In genomic region chr7:64651632-64652165, GRCh38 we compare ENCODE assay signal across 15 cellular contexts. TPM values are rescaled to one million over a fixed set of nuclear protein-coding genes. Genes with fewer than 3 reads are reported as not detected.
DNase-seq lines count a peak whose midpoint lies in the region; ATAC-seq, FAIRE-seq and TF ChIP-seq lines count a peak whose summit lies in the region.
"Had no signal": no experiment of that assay in that cellular context is flagged by ENCODE, and none has a peak within 500 bp of the region (broad histone marks: within the 10 kb centered on the region; RNA-seq: fewer than 3 reads in every experiment).

No MANE protein-coding gene starts in this region.

- no peaks in the 10 kb centered on the region for H3K27me3 Mint-ChIP-seq in activated CD4-positive, alpha-beta T cell treated with anti-CD3 and anti-CD28 coated beads, Interleukin-2, amount 10 ng/mL, durations not matched to agents 24 days and 14 days
- H3K27me3 Mint-ChIP-seq in endodermal cell (ENCODE audit: insufficient read depth) = peaks cover 1% of the 10 kb centered on the region

- H3K27me3 ChIP-seq in HepG2 (ENCODE audit: control insufficient read depth in 1 of 2, insufficient read depth in 2 of 2, low read length in 2 of 2) (no peaks in the 10 kb centered on the region), right lobe of liver (no peaks in the 10 kb centered on the region), OCI-LY1 (ENCODE audit: insufficient read depth, low read length) (no peaks in the 10 kb centered on the region), heart right ventricle (no peaks in the 10 kb centered on the region), endodermal cell (ENCODE audit: control insufficient read depth, insufficient read depth, low read length, poor library complexity, severe bottlenecking) (no peaks in the 10 kb centered on the region)
- H3K27me3 ChIP-seq: SJSA1 had no signal

- H4K20me1 ChIP-seq in HepG2 (ENCODE audit: insufficient read depth, low read length) (no peaks in the 10 kb centered on the region), OCI-LY1 (ENCODE audit: insufficient read depth, low read length) (no peaks in the 10 kb centered on the region)

- no peak for TF ChIP-seq EP300 in HepG2 (IDR thresholded peaks at IDR 0.05; ENCODE audit: low read depth in 2 of 2, low read length in 2 of 2)
- TF ChIP-seq EP300 in HepG2 (CRISPR knock-in tag; IDR thresholded peaks at IDR 0.05; ENCODE audit: borderline replicate concordance) = no peak

- CTCF ChIA-PET in HepG2 (lab: Yijun Ruan, JAX; ENCODE audit: low intra/inter-chr PET ratio, low total read pairs) = no interaction called here

- no peak for DNase-seq in HepG2 (ENCODE audit: low spot score)
- DNase-seq in right lobe of liver = no peak
- no peak for DNase-seq in heart right ventricle
- DNase-seq in activated CD4-positive, alpha-beta T cell treated with anti-CD3 and anti-CD28 coated beads, Interleukin-2, amount 10 ng/mL, durations not matched to agents 24 days and 14 days = no peak
- no peak for DNase-seq in endodermal cell
- DNase-seq: C1 segment of cervical spinal cord, GDM1, NCI-H187, NCI-H345, NCI-H526 had no signal

- H3K9me3 ChIP-seq in HepG2 (ENCODE audit: low read length) (no peaks in the 10 kb centered on the region), right lobe of liver (no peaks in the 10 kb centered on the region), OCI-LY1 (ENCODE audit: low read length) (no peaks in the 10 kb centered on the region), heart right ventricle (peaks cover 0 to 12% (median 0%) of the 10 kb centered on the region in 11 donors), endodermal cell (ENCODE audit: control insufficient read depth, low read length) (peaks cover 21% of the 10 kb centered on the region)
- H3K9me3 ChIP-seq: HAP-1 had no signal

- H3K4me1 Mint-ChIP-seq in activated CD4-positive, alpha-beta T cell treated with anti-CD3 and anti-CD28 coated beads, Interleukin-2, amount 10 ng/mL, durations not matched to agents 24 days and 14 days = no peaks in the 10 kb centered on the region
- H3K4me1 Mint-ChIP-seq in endodermal cell = no peaks in the 10 kb centered on the region

- in situ Hi-C loops in HepG2 (cut with HindIII; ENCODE audit: extremely low pct_ligation_motif_present, low pct_unique_long_range_greater_than_20kb) = no loop called here

- H2AFZ ChIP-seq in HepG2 (ENCODE audit: low read length) = no peak overlapping the region
- H2AFZ ChIP-seq in OCI-LY1 (ENCODE audit: low read length) = no peak overlapping the region

- TF ChIP-seq POLR2A in HepG2 (IDR thresholded peaks at IDR 0.05; ENCODE audit: insufficient read depth in 1 of 2, low read depth in 2 of 2, low read length in 2 of 2) = no peak
- no peak for TF ChIP-seq POLR2A in right lobe of liver (IDR thresholded peaks at IDR 0.05)

- H3K4me3 ChIP-seq in HepG2 (replicated peaks in 1 of 3; ENCODE audit: insufficient read depth in 1 of 3, low read depth in 2 of 3, low read length in 3 of 3) (no peak overlapping the region), right lobe of liver (no peak overlapping the region), OCI-LY1 (ENCODE audit: low read depth, low read length, poor library complexity, severe bottlenecking) (no peak overlapping the region), heart right ventricle (no peak overlapping the region), endodermal cell (ENCODE audit: low read length) (no peak overlapping the region)
- H3K4me3 ChIP-seq: HAP-1, SJSA1 had no signal

- H3K79me2 ChIP-seq in HepG2 (ENCODE audit: insufficient read depth, low read length) (no peaks in the 10 kb centered on the region), OCI-LY1 (ENCODE audit: insufficient read depth, low read length) (no peaks in the 10 kb centered on the region)

- H3K4me1 ChIP-seq in HepG2 (ENCODE audit: insufficient read depth, low read length) (peaks cover 12% of the 10 kb centered on the region; the same call in 1 of the 2 replicates), right lobe of liver (no peaks in the 10 kb centered on the region), OCI-LY1 (ENCODE audit: insufficient read depth, low read length, severe bottlenecking) (no peaks in the 10 kb centered on the region), heart right ventricle (no peaks in the 10 kb centered on the region), endodermal cell (ENCODE audit: control insufficient read depth, insufficient read depth, low read length) (no peaks in the 10 kb centered on the region)
- H3K4me1 ChIP-seq: HAP-1, SJSA1 had no signal

- H3K4me2 ChIP-seq in HepG2 (ENCODE audit: low read depth, low read length) (no peak overlapping the region), OCI-LY1 (ENCODE audit: low read length) (no peak overlapping the region)

- no peak for FAIRE-seq in HepG2 (lab: Jason Lieb, UNC)
- FAIRE-seq: D721Med had no signal

- TF ChIP-seq RAD21 in HepG2 (CRISPR knock-in tag; IDR thresholded peaks at IDR 0.05) = no peak

- no peak overlapping the region for H3K27ac Mint-ChIP-seq in activated CD4-positive, alpha-beta T cell treated with anti-CD3 and anti-CD28 coated beads, Interleukin-2, amount 10 ng/mL, durations not matched to agents 24 days and 14 days
- H3K27ac Mint-ChIP-seq in endodermal cell = no peak overlapping the region

- TF ChIP-seq CTCF in HepG2 (CRISPR knock-in tag; IDR thresholded peaks at IDR 0.05) = peak; percentile 39
- TF ChIP-seq CTCF in right lobe of liver (IDR thresholded peaks at IDR 0.05) = no peak
- peak; percentile 24; the same call in 1 of the 2 replicates for TF ChIP-seq CTCF in OCI-LY1 (IDR thresholded peaks at IDR 0.05; ENCODE audit: low read length)
- TF ChIP-seq CTCF in heart right ventricle (IDR thresholded peaks at IDR 0.05) = no peak
- no peak for TF ChIP-seq CTCF in endodermal cell (conservative IDR thresholded peaks at IDR 0.05)

- no peak overlapping the region for H3K4me3 Mint-ChIP-seq in activated CD4-positive, alpha-beta T cell treated with anti-CD3 and anti-CD28 coated beads, Interleukin-2, amount 10 ng/mL, durations not matched to agents 24 days and 14 days
- no peak overlapping the region for H3K4me3 Mint-ChIP-seq in endodermal cell

- ATAC-seq in HepG2 (peak; percentile 39; the same call in 2 of the 3 replicates), right lobe of liver (no peak), esophagus mucosa (peak; percentile 5), heart right ventricle (no peak)

- no peaks in the 10 kb centered on the region for H3K36me3 Mint-ChIP-seq in activated CD4-positive, alpha-beta T cell treated with anti-CD3 and anti-CD28 coated beads, Interleukin-2, amount 10 ng/mL, durations not matched to agents 24 days and 14 days (ENCODE audit: low read depth)
- no peaks in the 10 kb centered on the region for H3K36me3 Mint-ChIP-seq in endodermal cell (ENCODE audit: low read depth)

- H3K27ac ChIP-seq in HepG2 (ENCODE audit: extremely low read length, insufficient read depth, low read length) = no peak overlapping the region
- H3K27ac ChIP-seq in right lobe of liver = no peak overlapping the region
- H3K27ac ChIP-seq in OCI-LY1 (ENCODE audit: low read depth, low read length, poor library complexity, severe bottlenecking) = no peak overlapping the region
- no peak overlapping the region for H3K27ac ChIP-seq in heart right ventricle
- no peak overlapping the region for H3K27ac ChIP-seq in endodermal cell (ENCODE audit: low read depth, low read length)
- H3K27ac ChIP-seq: SJSA1 had no signal

- H3K9me2 ChIP-seq in OCI-LY1 (ENCODE audit: low read depth, low read length) = no peaks in the 10 kb centered on the region

- WGBS in HepG2 (ENCODE audit: low lambda C conversion rate) = 37% methylated on average over 3 of the region's 4 CpGs
- 50% methylated on average over 1 of the region's 4 CpGs for WGBS in right lobe of liver (ENCODE audit: insufficient coverage, low coverage, low lambda C conversion rate, missing lambda C conversion rate)
- 79 to 83% methylated on average over 4 of the region's 4 CpGs for WGBS in heart right ventricle, 2 donors
- 83 to 84% methylated on average over 4 of the region's 4 CpGs for WGBS in endodermal cell (ENCODE audit: insufficient coverage in 1 of 2, insufficient read length in 1 of 2), 2 experiments

- H3K9me3 Mint-ChIP-seq in activated CD4-positive, alpha-beta T cell treated with anti-CD3 and anti-CD28 coated beads, Interleukin-2, amount 10 ng/mL, durations not matched to agents 24 days and 14 days = peaks cover 28% of the 10 kb centered on the region
- peaks cover 81% of the 10 kb centered on the region for H3K9me3 Mint-ChIP-seq in endodermal cell

- H3K9ac ChIP-seq in HepG2 (ENCODE audit: insufficient read depth, low read depth, low read length) (no peak overlapping the region), OCI-LY1 (ENCODE audit: low read length) (no peak overlapping the region), endodermal cell (ENCODE audit: extremely low read depth, low read length, poor library complexity, severe bottlenecking) (no peak overlapping the region)

- intact Hi-C loops in HepG2 (cut with micrococcal nuclease; ENCODE audit: unreplicated experiment) (no loop called here), right lobe of liver (cut with DNase I) (no loop called here), heart right ventricle (cut with DNase I) (no loop called here)
- intact Hi-C loops in activated CD4-positive, alpha-beta T cell treated with anti-CD3 and anti-CD28 coated beads, Interleukin-2, amount 10 ng/mL, durations not matched to agents 24 days and 14 days (cut with micrococcal nuclease) = no loop called here

- BruUV-seq in HepG2 (replicated peaks; lab: Mats Ljungman, UMichigan) = no TSS peak

- no peaks in the 10 kb centered on the region for H3F3A ChIP-seq in OCI-LY1 (ENCODE audit: insufficient read depth, low read length)

- no peaks in the 10 kb centered on the region for H3K36me3 ChIP-seq in HepG2 (replicated peaks in 1 of 2; ENCODE audit: control insufficient read depth in 1 of 2, insufficient read depth in 2 of 2, low read length in 2 of 2)
- H3K36me3 ChIP-seq in right lobe of liver = no peaks in the 10 kb centered on the region
- no peaks in the 10 kb centered on the region for H3K36me3 ChIP-seq in OCI-LY1 (ENCODE audit: insufficient read depth, low read length)
- no peaks in the 10 kb centered on the region for H3K36me3 ChIP-seq in heart right ventricle
- H3K36me3 ChIP-seq in endodermal cell (ENCODE audit: control insufficient read depth, insufficient read depth, low read length) = no peaks in the 10 kb centered on the region
- H3K36me3 ChIP-seq: HAP-1, SJSA1 had no signal

- POLR2A ChIA-PET in HepG2 (lab: Yijun Ruan, JAX) = no interaction called here

RNA-seq across cellular contexts. Expression of gene ZNF107, which starts 14.2 kb away (rescaled TPM):
- total RNA-seq in HepG2 (2016; rRNA removed; fragmentation: Illumina TruSeq; extraction: Trizol) (5.4 and 9.4 TPM in 2 replicates), right lobe of liver (1 to 10 TPM; 1.2 to 2.0 (median 1.6) TPM), esophagus mucosa (2.3 TPM), heart right ventricle (1 to 10 TPM; 1.3 to 2.8 (median 1.9) TPM), endodermal cell (10 to 100 TPM; 16.9 to 17.9 TPM)
- 0.44 and 0.61 TPM in 2 replicates for total RNA-seq in HepG2 (2016; cell fraction: cytosol; rRNA removed; fragmentation: Illumina TruSeq; extraction: Trizol; ENCODE audit: low read depth)
- 5.3 and 9.7 TPM in 2 replicates for total RNA-seq in HepG2 (2016; cell fraction: insoluble cytoplasmic fraction; rRNA removed; fragmentation: Illumina TruSeq; extraction: Trizol)
- total RNA-seq in HepG2 (2016; cell fraction: membrane; rRNA removed; fragmentation: Illumina TruSeq; extraction: Trizol) = 1.9 and 2.0 TPM in 2 replicates
- total RNA-seq in HepG2 (2016; cell fraction: nucleus; rRNA removed; fragmentation: Illumina TruSeq; extraction: Trizol) = 11.3 and 12.4 TPM in 2 replicates
- polyA plus RNA-seq in HepG2 (2011; rRNA removed) (1.6 and 2.5 TPM in 2 replicates), heart right ventricle (1 to 10 TPM in 1 of 2 donors, under 1 TPM in 1; 0.75 to 1.7 TPM)
- polyA plus RNA-seq in HepG2 (2011; cell fraction: cytosol; rRNA removed) = 0.96 and 1.1 TPM in 2 replicates
- polyA plus RNA-seq in HepG2 (2011; cell fraction: nucleus; rRNA removed) = 3.7 and 4.7 TPM in 2 replicates
- polyA plus RNA-seq in HepG2 (2012) = 1.6 and 1.9 TPM in 2 replicates
- 0.19 and 0.23 TPM in 2 replicates for polyA plus RNA-seq in HepG2 (2016; cell fraction: cytosol; fragmentation: Illumina TruSeq; extraction: Trizol; ENCODE audit: low read depth)
- 7.7 and 8.6 TPM in 2 replicates for polyA plus RNA-seq in HepG2 (2016; cell fraction: insoluble cytoplasmic fraction; fragmentation: Illumina TruSeq; extraction: Trizol; ENCODE audit: low read depth)
- polyA plus RNA-seq in HepG2 (2016; cell fraction: membrane; fragmentation: Illumina TruSeq; extraction: Trizol; ENCODE audit: low read depth) = 0.73 and 0.80 TPM in 2 replicates
- polyA plus RNA-seq in HepG2 (2016; cell fraction: nucleus; fragmentation: Illumina TruSeq; extraction: Trizol; ENCODE audit: insufficient read depth, low read depth) = 23.0 and 26.1 TPM in 2 replicates
- polyA minus RNA-seq in HepG2 (2011; rRNA and poly(A)+ RNA removed; ENCODE audit: low replicate concordance) = 1.4 TPM in 2 replicates
- 2.6 and 2.9 TPM in 2 replicates for polyA minus RNA-seq in HepG2 (2011; cell fraction: cytosol; rRNA and poly(A)+ RNA removed)
- 9.6 and 11.2 TPM in 2 replicates for polyA minus RNA-seq in HepG2 (2011; cell fraction: nucleus; rRNA and poly(A)+ RNA removed)
- 13.0 and 13.3 TPM in 2 replicates for total RNA-seq in activated CD4-positive, alpha-beta T cell treated with anti-CD3 and anti-CD28 coated beads, Interleukin-2, amount 10 ng/mL, durations not matched to agents 24 days and 14 days
- polyA plus RNA-seq in endodermal cell (2013, experiment 1 of 2) = 11.1 TPM
- polyA plus RNA-seq in endodermal cell (2013, experiment 2 of 2) = 12.1 TPM

Comparison
In these comparisons a context has a peak if more than half of its experiments do, and no peak if none do; other contexts are left out.
1. ATAC-seq: peak in HepG2 (single experiment) and esophagus mucosa (single experiment); none in right lobe of liver (0 of 4) and heart right ventricle (0 of 8).
2. CTCF ChIP-seq: peak in HepG2 (single experiment) and OCI-LY1 (single experiment); none in right lobe of liver (0 of 4), heart right ventricle (0 of 9) and endodermal cell (single experiment).